Comparison of ENCODE assay signal across 13 cellular contexts in the genomic region with DNA sequence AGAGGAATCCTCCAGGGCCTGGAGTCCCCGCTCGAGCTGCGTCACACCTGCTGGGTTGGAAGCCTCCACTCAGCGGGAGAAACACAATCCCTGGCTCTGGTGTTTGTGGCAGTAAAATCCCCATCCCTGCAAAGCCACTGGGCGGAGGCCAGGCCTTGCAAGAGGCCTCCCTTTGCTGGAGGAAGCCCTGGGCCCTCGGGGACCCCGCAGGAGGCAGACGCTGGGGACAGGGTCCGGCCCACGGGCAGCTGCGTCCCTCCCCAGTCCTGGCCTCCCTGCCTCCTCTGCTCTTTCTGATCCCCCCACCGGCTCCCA.
A peak's percentile ranks its signal among the peaks of the same experiment; 100 is the strongest.
DNase-seq lines count a peak whose midpoint lies in the region; ATAC-seq and TF ChIP-seq lines count a peak whose summit lies in the region.
"Had no signal": no experiment of that assay in that cellular context is flagged by ENCODE, and none has a peak within 500 bp of the region (broad histone marks: within the 10 kb centered on the region; RNA-seq: fewer than 3 reads in every experiment).

No MANE protein-coding gene starts in this region.

- POLR2A ChIA-PET in Caco-2 (lab: Charles Lee), result no interaction called here

- H3K4me1 ChIP-seq in endodermal cell (ENCODE audit: control insufficient read depth, insufficient read depth, low read length) (no peaks in the 10 kb centered on the region), Caco-2 (no peaks in the 10 kb centered on the region)

- H3K36me3 Mint-ChIP-seq in CD14-positive monocyte (peaks cover 18 to 20% of the 10 kb centered on the region in 2 donors), endodermal cell (ENCODE audit: low read depth) (no peaks in the 10 kb centered on the region), nephron progenitor cell (ENCODE audit: low read depth) (no peaks in the 10 kb centered on the region), Caco-2 (ENCODE audit: insufficient read depth, unreplicated experiment) (no peaks in the 10 kb centered on the region)

- H3K36me3 ChIP-seq in endodermal cell (ENCODE audit: control insufficient read depth, insufficient read depth, low read length) (no peaks in the 10 kb centered on the region), Caco-2 (ENCODE audit: control insufficient read depth, insufficient read depth, low read length) (no peaks in the 10 kb centered on the region)

- no TSS peak for BruUV-seq in Caco-2 (replicated peaks; lab: Mats Ljungman, UMichigan)

- H3K27ac Mint-ChIP-seq in CD14-positive monocyte, result no peak overlapping the region
- peak overlapping the region; percentile 85 for H3K27ac Mint-ChIP-seq in endodermal cell
- no peak overlapping the region for H3K27ac Mint-ChIP-seq in nephron progenitor cell
- no peak overlapping the region for H3K27ac Mint-ChIP-seq in Caco-2 (ENCODE audit: unreplicated experiment)
- H3K27ac Mint-ChIP-seq: activated B cell treated with CpG ODN at 0.5 μM for 24 hours, T-cell had no signal

- H3K4me3 ChIP-seq in endodermal cell (ENCODE audit: low read length) (no peak overlapping the region), Caco-2 (ENCODE audit: low read depth, low read length) (no peak overlapping the region)

- H3K9me3 ChIP-seq in endodermal cell (ENCODE audit: control insufficient read depth, low read length) (no peaks in the 10 kb centered on the region), Caco-2 (no peaks in the 10 kb centered on the region)
- H3K9me3 ChIP-seq: left lung had no signal

- H3K27me3 Mint-ChIP-seq in CD14-positive monocyte (ENCODE audit: low read depth in 3 of 3) (peaks cover 0 to 2% (median 0%) of the 10 kb centered on the region in 3 donors), endodermal cell (ENCODE audit: insufficient read depth) (no peaks in the 10 kb centered on the region), nephron progenitor cell (ENCODE audit: low read depth, poor library complexity) (peaks cover 25% of the 10 kb centered on the region), Caco-2 (ENCODE audit: insufficient read depth, unreplicated experiment) (peaks cover 10% of the 10 kb centered on the region)
- H3K27me3 Mint-ChIP-seq: activated B cell treated with CpG ODN at 0.5 μM for 24 hours, T-cell had no signal

- TF ChIP-seq CTCF in CD14-positive monocyte (IDR thresholded peaks at IDR 0.05) (peak; percentile 1), endodermal cell (conservative IDR thresholded peaks at IDR 0.05) (no peak), nephron progenitor cell (IDR thresholded peaks at IDR 0.05) (no peak), Caco-2 (IDR thresholded peaks at IDR 0.05; ENCODE audit: insufficient read depth in 1 of 2, low read depth in 1 of 2, low read length in 1 of 2, severe bottlenecking in 1 of 2, unreplicated experiment in 1 of 2) (no peak)

- DNase-seq in CD14-positive monocyte (ENCODE audit: low spot score) (no peak), NCI-H2107 (lab: John Stamatoyannopoulos, UW) (peak; percentile 55), endodermal cell (no peak), nephron progenitor cell (peak; percentile 26), Ammon's horn (ENCODE audit: low spot score) (no peak), Caco-2 (no peak)
- DNase-seq: activated B cell treated with CpG ODN at 0.5 μM for 24 hours; activated CD8-positive, alpha-beta memory T cell treated with anti-CD3 and anti-CD28 coated beads for 24 hours; DMS 273 treated with DMSO at 0.1 percent for 48 hours had no signal

- ATAC-seq in HG02610 (IDR thresholded peaks at IDR 0.05; ENCODE audit: unreplicated experiment) (no peak), GM19463 (IDR thresholded peaks at IDR 0.05; ENCODE audit: unreplicated experiment) (no peak)
- ATAC-seq: T-cell had no signal

- H3K27me3 ChIP-seq in endodermal cell (ENCODE audit: control insufficient read depth, insufficient read depth, low read length, poor library complexity, severe bottlenecking) (no peaks in the 10 kb centered on the region), Caco-2 (replicated peaks; ENCODE audit: control insufficient read depth, insufficient read depth, low read length) (no peaks in the 10 kb centered on the region)

- 27 to 60% methylated on average over 5 to 12 of the region's 12 CpGs for WGBS in endodermal cell (ENCODE audit: insufficient coverage in 1 of 2, insufficient read length in 1 of 2), 2 experiments

- intact Hi-C loops in CD14-positive monocyte (cut with micrococcal nuclease) (no loop called here), Caco-2 (cut with micrococcal nuclease; ENCODE audit: unreplicated experiment) (no loop called here)

- CTCF ChIA-PET in Caco-2 (lab: Charles Lee), result interaction anchor here (0.5 to 2.4 kb wide), 11 partner anchors 10 to 229 kb away, joined by 3 to 31 read pairs (median 3); no protein-coding TSS in a partner anchor

- H3K27ac ChIP-seq in endodermal cell (ENCODE audit: low read depth, low read length), result peak overlapping the region; percentile 76
- H3K27ac ChIP-seq: left lung had no signal

- no peaks in the 10 kb centered on the region for H3K9me3 Mint-ChIP-seq in CD14-positive monocyte
- no peaks in the 10 kb centered on the region for H3K9me3 Mint-ChIP-seq in endodermal cell
- no peaks in the 10 kb centered on the region for H3K9me3 Mint-ChIP-seq in nephron progenitor cell
- H3K9me3 Mint-ChIP-seq in Caco-2 (ENCODE audit: unreplicated experiment), result no peaks in the 10 kb centered on the region
- H3K9me3 Mint-ChIP-seq: activated B cell treated with CpG ODN at 0.5 μM for 24 hours, T-cell had no signal

- peaks cover 6% of the 10 kb centered on the region for H3K4me1 Mint-ChIP-seq in CD14-positive monocyte
- peaks cover 4% of the 10 kb centered on the region for H3K4me1 Mint-ChIP-seq in endodermal cell
- peaks cover 24% of the 10 kb centered on the region for H3K4me1 Mint-ChIP-seq in nephron progenitor cell
- H3K4me1 Mint-ChIP-seq in Caco-2 (ENCODE audit: low read depth, unreplicated experiment), result no peaks in the 10 kb centered on the region

- H3K4me3 Mint-ChIP-seq in CD14-positive monocyte (no peak overlapping the region), endodermal cell (peak overlapping the region; percentile 47), nephron progenitor cell (peak overlapping the region; percentile 73), Caco-2 (ENCODE audit: unreplicated experiment) (no peak overlapping the region)
- H3K4me3 Mint-ChIP-seq: activated B cell treated with CpG ODN at 0.5 μM for 24 hours, T-cell had no signal

- H3K9ac ChIP-seq in endodermal cell (ENCODE audit: extremely low read depth, low read length, poor library complexity, severe bottlenecking), result no peak overlapping the region

Comparison
In these comparisons a context has a peak if more than half of its experiments do, and no peak if none do; other contexts are left out.
1. DNase-seq: peak in NCI-H2107 (single experiment) and nephron progenitor cell (single experiment); none in CD14-positive monocyte (single experiment), endodermal cell (single experiment), Ammon's horn (single experiment) and Caco-2 (0 of 2).
2. H3K4me3 Mint-ChIP-seq: peak in endodermal cell (single experiment) and nephron progenitor cell (single experiment); none in CD14-positive monocyte (0 of 2) and Caco-2 (single experiment).